ENCODE assay signal across 14 cellular contexts in genomic region chr2:62814132-62814531, GRCh38.
DNase-seq lines count a peak whose midpoint lies in the region; ATAC-seq and TF ChIP-seq lines count a peak whose summit lies in the region.
"Had no signal": no experiment of that assay in that cellular context is flagged by ENCODE, and none has a peak within 500 bp of the region (broad histone marks: within the 10 kb centered on the region; RNA-seq: fewer than 3 reads in every experiment).

No MANE protein-coding gene starts in this region.

- TF ChIP-seq CTCF in cardiac fibroblast (IDR thresholded peaks at IDR 0.05; ENCODE audit: low read depth, low read length), result no peak
- no peak for TF ChIP-seq CTCF in ovary (IDR thresholded peaks at IDR 0.05)

- H3K27me3 ChIP-seq in MG63, result no peaks in the 10 kb centered on the region
- H3K27me3 ChIP-seq in ovary, result no peaks in the 10 kb centered on the region

- intact Hi-C loops in ovary (cut with DNase I), result no loop called here

- peak; percentile 54 for DNase-seq in GM04503 (ENCODE audit: low read depth)
- DNase-seq in MG63, result peak; percentile 42
- peak; percentile 57 to 83 for DNase-seq in cardiac fibroblast (ENCODE audit: low read depth in 2 of 2)
- DNase-seq in ovary, result peak in 3 of 5 donors; percentile 23 to 37 (median 25)
- no peak for DNase-seq in HuH-7.5 (ENCODE audit: low spot score)
- DNase-seq: activated CD8-positive, alpha-beta memory T cell treated with anti-CD3 and anti-CD28 coated beads, Interleukin-2, amount 10 ng/mL, durations not matched to agents 7 days and 5 days; activated naive CD8-positive, alpha-beta T cell treated with anti-CD3 and anti-CD28 coated beads, Interleukin-2, amount 50 U/mL, for 24 hours; DMS79; NCI-H2081 treated with DMSO at 0.1 percent for 48 hours; retina had no signal

- H3K36me3 ChIP-seq in MG63 (no peaks in the 10 kb centered on the region), ovary (no peaks in the 10 kb centered on the region)

- ATAC-seq in GM21367 (IDR thresholded peaks at IDR 0.05; ENCODE audit: unreplicated experiment), result no peak
- no peak for ATAC-seq in HG03565 (IDR thresholded peaks at IDR 0.05; ENCODE audit: unreplicated experiment)
- ATAC-seq in HG02981 (IDR thresholded peaks at IDR 0.05; ENCODE audit: unreplicated experiment), result no peak
- ATAC-seq: activated CD8-positive, alpha-beta memory T cell treated with anti-CD3 and anti-CD28 coated beads, Interleukin-2, amount 10 ng/mL, durations not matched to agents 7 days and 5 days; activated naive CD8-positive, alpha-beta T cell treated with anti-CD3 and anti-CD28 coated beads, Interleukin-2, amount 50 U/mL, for 24 hours; mucosa of descending colon had no signal

- H3K9me3 ChIP-seq in MG63 (no peaks in the 10 kb centered on the region), ovary (no peaks in the 10 kb centered on the region)
- H3K9me3 ChIP-seq: mucosa of descending colon had no signal

- TF ChIP-seq POLR2A in ovary (IDR thresholded peaks at IDR 0.05), result no peak

- peaks cover 16% of the 10 kb centered on the region for H3K4me1 ChIP-seq in ovary (ENCODE audit: insufficient read depth)

- H3K27ac ChIP-seq in ovary, result no peak overlapping the region

- TF ChIP-seq EP300 in ovary (IDR thresholded peaks at IDR 0.05), result no peak

- no peak overlapping the region for H3K4me3 ChIP-seq in MG63
- no peak overlapping the region for H3K4me3 ChIP-seq in cardiac fibroblast (replicated peaks in 1 of 2; ENCODE audit: low read depth in 2 of 2, low read length in 2 of 2)
- no peak overlapping the region for H3K4me3 ChIP-seq in ovary
- H3K4me3 ChIP-seq: mucosa of descending colon had no signal
